1 cellular context compared by ENCODE assay signal in genomic region chr2:74854401-74854800, GRCh38.
TF ChIP-seq lines count a peak whose summit lies in the region.

No MANE protein-coding gene starts in this region.

TF ChIP-seq in IMR-90, 13 proteins besides CTCF, POLR2A, EP300 and RAD21 (continued from another document):
- TF ChIP-seq MAFK (IDR thresholded peaks at IDR 0.05; ENCODE audit: low read depth, low read length) (no peak), RCOR1 (IDR thresholded peaks at IDR 0.05; ENCODE audit: insufficient replicate concordance, low read length) (no peak), NFE2L2 (IDR thresholded peaks at IDR 0.05; ENCODE audit: low read depth, low read length) (no peak), USF2 (IDR thresholded peaks at IDR 0.05; ENCODE audit: low read depth, low read length) (no peak), CHD1 (IDR thresholded peaks at IDR 0.05; ENCODE audit: low read depth, low read length) (no peak), MXI1 (IDR thresholded peaks at IDR 0.05; ENCODE audit: borderline replicate concordance, low read depth, low read length) (no peak), CEBPB (IDR thresholded peaks at IDR 0.05; ENCODE audit: low read depth, low read length) (no peak), FOS (IDR thresholded peaks at IDR 0.05; ENCODE audit: low read depth, low read length) (no peak), RFX5 (IDR thresholded peaks at IDR 0.05; ENCODE audit: low read depth, low read length) (no peak)
TF ChIP-seq in IMR-90: peak in this region for 0.
